ENCODE assay signal across 8 cellular contexts in the genomic region with DNA sequence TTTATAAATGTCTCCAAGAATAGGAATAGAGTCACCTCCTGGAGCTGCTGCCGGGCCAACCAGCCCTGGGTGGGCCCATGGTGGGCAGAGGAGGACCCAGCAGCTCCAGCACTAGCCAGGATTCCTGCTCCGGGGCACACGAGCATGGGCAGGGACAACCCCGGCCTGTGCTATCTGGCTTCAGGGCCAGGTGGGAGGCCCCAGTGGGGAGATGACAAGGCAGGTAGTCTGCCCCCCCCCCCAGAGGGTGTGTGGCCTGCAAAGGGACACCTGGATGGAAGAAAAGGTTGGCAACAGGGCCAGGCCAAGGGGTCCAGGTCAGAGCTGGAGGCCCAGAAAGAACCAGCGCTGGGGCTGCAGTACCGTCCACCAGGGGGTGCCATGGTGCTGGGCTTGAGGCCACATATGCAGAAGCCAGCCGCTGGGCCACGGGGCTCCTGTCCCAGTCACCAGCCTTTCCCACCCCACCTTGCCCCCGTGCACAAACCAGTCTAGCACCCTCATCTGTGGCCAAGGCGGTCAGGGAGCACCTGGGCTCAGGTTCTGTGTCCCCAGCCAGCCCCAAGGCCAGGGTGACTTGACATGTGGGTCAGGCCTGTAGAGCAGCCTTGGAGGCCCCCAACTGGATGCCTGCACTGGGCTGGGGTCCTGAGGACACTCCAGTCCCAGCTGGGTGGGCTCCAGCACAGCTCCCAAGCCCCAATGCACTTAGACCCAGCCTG.
DNase-seq lines count a peak whose midpoint lies in the region; ATAC-seq and TF ChIP-seq lines count a peak whose summit lies in the region.

No MANE protein-coding gene starts in this region.

- ATAC-seq in HG02870 (IDR thresholded peaks at IDR 0.05; ENCODE audit: unreplicated experiment) (no peak), HG03378 (IDR thresholded peaks at IDR 0.05; ENCODE audit: unreplicated experiment) (no peak)

- in situ Hi-C loops in T47D (cut with HindIII; ENCODE audit: low pct_unique_long_range_greater_than_20kb, low sequenced_read_pairs), result no loop called here

- no peak overlapping the region for H3K4me3 ChIP-seq in GM12864 (ENCODE audit: low read depth, low read length)
- H3K4me3 ChIP-seq in WI38 (ENCODE audit: low read depth, low read length), result no peak overlapping the region

- TF ChIP-seq CTCF in GM12864 (IDR thresholded peaks at IDR 0.05; ENCODE audit: low read depth, low read length, missing control alignments) (peak; percentile 91), WI38 (IDR thresholded peaks at IDR 0.05; ENCODE audit: low read depth, low read length) (peak; percentile 93)

- no peak for DNase-seq in GM12864 (ENCODE audit: low read depth)
- peak; percentile 82 for DNase-seq in NAMALWA (ENCODE audit: low spot score)
- peak; percentile 56 to 64 for DNase-seq in T47D (ENCODE audit: low read depth in 1 of 2, low spot score in 1 of 2)
- peak; percentile 70 for DNase-seq in inferior parietal cortex (ENCODE audit: extremely low spot score)
- peak; percentile 87 for DNase-seq in stimulated activated CD4-positive, alpha-beta T cell treated with anti-CD3 and anti-CD28 coated beads, Interleukin-12 subunit alpha, Interleukin-12 subunit beta, amount 100 ng/mL, for 4 hours
